ENCODE assay signal across 1 cellular context in genomic region chr22:42964994-42965699, GRCh38.
TF ChIP-seq lines count a peak whose summit lies in the region.

No MANE protein-coding gene starts in this region.

TF ChIP-seq in HepG2, 621 proteins besides CTCF, POLR2A, EP300 and RAD21 (continued from another document and continues in another):
- peak; percentile 28; the same call in 1 of the 2 replicates for TF ChIP-seq FOXP4 (CRISPR knock-in tag; IDR thresholded peaks at IDR 0.05)
- no peak; the same call in 1 of the 2 replicates for TF ChIP-seq FOXK1 (CRISPR knock-in tag; IDR thresholded peaks at IDR 0.05; ENCODE audit: borderline replicate concordance, low read depth)
- no peak for TF ChIP-seq ETS1 (CRISPR knock-in tag; IDR thresholded peaks at IDR 0.05)
- no peak for TF ChIP-seq HBP1 (CRISPR knock-in tag; IDR thresholded peaks at IDR 0.05; ENCODE audit: low read depth)
- TF ChIP-seq HNF1B (CRISPR knock-in tag; IDR thresholded peaks at IDR 0.05): peak; percentile 61; the same call in 1 of the 2 replicates
- TF ChIP-seq ELF3 (CRISPR knock-in tag; IDR thresholded peaks at IDR 0.05): peak; percentile 27; the same call in 1 of the 2 replicates
- no peak for TF ChIP-seq ARHGAP35 (CRISPR knock-in tag; IDR thresholded peaks at IDR 0.05; ENCODE audit: borderline replicate concordance)
- no peak for TF ChIP-seq LCORL (IDR thresholded peaks at IDR 0.05)
- TF ChIP-seq LCORL (CRISPR knock-in tag; IDR thresholded peaks at IDR 0.05): 0 out of 2 replicates have a peak, but pooled peaks have one; percentile 31
- TF ChIP-seq KLF9 (CRISPR knock-in tag; IDR thresholded peaks at IDR 0.05; ENCODE audit: low read depth): no peak
- TF ChIP-seq HNF1A (IDR thresholded peaks at IDR 0.05; ENCODE audit: low read depth): no peak; the same call in 1 of the 2 replicates
- peak; percentile 47 for TF ChIP-seq HNF1A (CRISPR knock-in tag; IDR thresholded peaks at IDR 0.05; ENCODE audit: borderline replicate concordance)
- TF ChIP-seq SOX13 (IDR thresholded peaks at IDR 0.05): no peak
- TF ChIP-seq SOX13 (CRISPR knock-in tag; conservative IDR thresholded peaks at IDR 0.05 in 1 of 2, IDR thresholded peaks at IDR 0.05 in 1 of 2): peak in 1 of 2 experiments; percentile 59; a peak in 1 of 4 replicates
- TF ChIP-seq ZNF225 (CRISPR knock-in tag; IDR thresholded peaks at IDR 0.05): no peak
- peak; percentile 40; the same call in 1 of the 2 replicates for TF ChIP-seq ZNF281 (CRISPR knock-in tag; IDR thresholded peaks at IDR 0.05; ENCODE audit: borderline replicate concordance)
- TF ChIP-seq KAT8 (CRISPR knock-in tag; IDR thresholded peaks at IDR 0.05): no peak
- TF ChIP-seq ZNF850 (CRISPR knock-in tag; conservative IDR thresholded peaks at IDR 0.05): no peak
- no peak for TF ChIP-seq PAX8 (CRISPR knock-in tag; IDR thresholded peaks at IDR 0.05; ENCODE audit: borderline replicate concordance)
- TF ChIP-seq EEA1 (CRISPR knock-in tag; IDR thresholded peaks at IDR 0.05; ENCODE audit: borderline replicate concordance): no peak
- TF ChIP-seq SIX1 (CRISPR knock-in tag; IDR thresholded peaks at IDR 0.05; ENCODE audit: borderline replicate concordance): peak; percentile 90
- TF ChIP-seq ZFP90 (CRISPR knock-in tag; IDR thresholded peaks at IDR 0.05; ENCODE audit: borderline replicate concordance): no peak
- no peak for TF ChIP-seq DRAP1 (CRISPR knock-in tag; IDR thresholded peaks at IDR 0.05)
- no peak for TF ChIP-seq HES4 (CRISPR knock-in tag; IDR thresholded peaks at IDR 0.05; ENCODE audit: borderline replicate concordance)
- TF ChIP-seq ZEB1 (IDR thresholded peaks at IDR 0.05; ENCODE audit: insufficient replicate concordance, low read depth): peak; percentile 27
- 0 out of 2 replicates have a peak, but pooled peaks have one; percentile 47 for TF ChIP-seq ARID3A (IDR thresholded peaks at IDR 0.05; ENCODE audit: low read depth, low read length)
- TF ChIP-seq ZBTB49 (CRISPR knock-in tag; IDR thresholded peaks at IDR 0.05; ENCODE audit: borderline replicate concordance): no peak
- peak; percentile 14; the same call in 1 of the 2 replicates for TF ChIP-seq MAFF (IDR thresholded peaks at IDR 0.05; ENCODE audit: low read depth, low read length)
- peak; percentile 68 for TF ChIP-seq ARID5B (CRISPR knock-in tag; IDR thresholded peaks at IDR 0.05)
- TF ChIP-seq XRCC5 (optimal IDR thresholded peaks at IDR 0.05; ENCODE audit: low read length): no peak
- no peak for TF ChIP-seq ZNF616 (CRISPR knock-in tag; IDR thresholded peaks at IDR 0.05; ENCODE audit: low read depth)
- TF ChIP-seq ZNF335 (CRISPR knock-in tag; IDR thresholded peaks at IDR 0.05): no peak
- 0 out of 2 replicates have a peak, but pooled peaks have one; percentile 41 for TF ChIP-seq SP5 (CRISPR knock-in tag; IDR thresholded peaks at IDR 0.05; ENCODE audit: borderline replicate concordance, low read depth)
- peak; percentile 72 for TF ChIP-seq SAP130 (CRISPR knock-in tag; IDR thresholded peaks at IDR 0.05; ENCODE audit: low read depth)
- TF ChIP-seq SP4 (CRISPR knock-in tag; IDR thresholded peaks at IDR 0.05): no peak
